17 cellular contexts compared by ENCODE assay signal in the genomic region with DNA sequence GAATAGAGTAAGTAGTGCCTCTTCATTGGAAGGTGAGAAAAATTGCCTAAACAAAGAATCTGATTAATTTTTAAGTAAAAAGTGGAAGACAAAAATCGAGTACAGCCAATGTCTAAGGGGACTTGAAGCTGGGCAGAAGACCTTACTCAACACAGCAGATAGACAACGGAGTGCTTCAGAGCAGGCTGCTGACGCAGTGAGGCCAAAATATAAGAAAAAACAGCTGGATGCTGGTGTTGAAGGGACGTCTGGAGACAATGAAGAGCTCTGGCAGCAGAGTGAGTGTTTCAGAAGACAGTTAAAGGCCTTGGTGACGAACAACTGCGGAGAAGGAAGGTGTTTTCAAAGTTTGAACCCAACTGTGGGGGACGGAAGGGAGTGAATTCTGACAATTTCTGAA.
"Had no signal": no experiment of that assay in that cellular context is flagged by ENCODE, and none has a peak within 500 bp of the region (broad histone marks: within the 10 kb centered on the region; RNA-seq: fewer than 3 reads in every experiment).

No MANE protein-coding gene starts in this region.

- ATAC-seq: activated CD4-positive, CD25-positive, alpha-beta regulatory T cell treated with anti-CD3 and anti-CD28 coated beads, Interleukin-2, amount 50 U/mL, for 24 hours; foreskin keratinocyte; stimulated activated naive B cell treated with anti-CD40 and anti-IgM and Interleukin-4, amounts not matched to agents 10 μg/mL and 1 μg/mL and 100 μg/mL, for 72 hours had no signal

- DNase-seq: activated CD4-positive, alpha-beta T cell treated with anti-CD3 and anti-CD28 coated beads, Interleukin-2, amount 50 U/mL, for 1 hour; activated CD8-positive, alpha-beta memory T cell treated with anti-CD3 and anti-CD28 coated beads for 24 hours; activated naive CD4-positive, alpha-beta T cell treated with anti-CD3 and anti-CD28 coated beads for 36 hours; colonic mucosa; effector CD4-positive, alpha-beta T cell; foreskin keratinocyte; kidney glomerular epithelial cell; midbrain; stimulated activated CD4-positive, alpha-beta T cell treated with anti-CD3 and anti-CD28 coated beads, Interleukin-15, amount 100 ng/mL, for 24 hours; stimulated activated CD4-positive, alpha-beta T cell treated with anti-CD3 and anti-CD28 coated beads, Interleukin-4, amount 100 ng/mL, for 1 hour; stimulated activated naive B cell treated with anti-CD40 and anti-IgM and Interleukin-4, amounts not matched to agents 10 μg/mL and 1 μg/mL and 100 μg/mL, for 72 hours; T-helper 9 cell; transverse colon had no signal

- H3K27me3 Mint-ChIP-seq: stimulated activated naive B cell treated with anti-CD40 and anti-IgM and Interleukin-4, amounts not matched to agents 10 μg/mL and 1 μg/mL and 100 μg/mL, for 72 hours had no signal

- H3K4me3 Mint-ChIP-seq: activated naive CD4-positive, alpha-beta T cell treated with anti-CD3 and anti-CD28 coated beads for 36 hours; stimulated activated naive B cell treated with anti-CD40 and anti-IgM and Interleukin-4, amounts not matched to agents 10 μg/mL and 1 μg/mL and 100 μg/mL, for 72 hours had no signal

- H3K4me1 ChIP-seq: colonic mucosa, foreskin keratinocyte, parathyroid adenoma, transverse colon had no signal

- H3K9me3 ChIP-seq: colonic mucosa, transverse colon had no signal

- H3K9me3 Mint-ChIP-seq: activated naive CD4-positive, alpha-beta T cell treated with anti-CD3 and anti-CD28 coated beads for 36 hours; stimulated activated naive B cell treated with anti-CD40 and anti-IgM and Interleukin-4, amounts not matched to agents 10 μg/mL and 1 μg/mL and 100 μg/mL, for 72 hours had no signal

- H3K27ac ChIP-seq: colonic mucosa, foreskin keratinocyte, parathyroid adenoma, skin epidermis, transverse colon had no signal

- H3K4me1 Mint-ChIP-seq: stimulated activated naive B cell treated with anti-CD40 and anti-IgM and Interleukin-4, amounts not matched to agents 10 μg/mL and 1 μg/mL and 100 μg/mL, for 72 hours had no signal

- H3K27ac Mint-ChIP-seq: activated naive CD4-positive, alpha-beta T cell treated with anti-CD3 and anti-CD28 coated beads for 36 hours; stimulated activated naive B cell treated with anti-CD40 and anti-IgM and Interleukin-4, amounts not matched to agents 10 μg/mL and 1 μg/mL and 100 μg/mL, for 72 hours had no signal

- H3K4me3 ChIP-seq: colonic mucosa, lung, skin epidermis, transverse colon had no signal

- H3K27me3 ChIP-seq: colonic mucosa, foreskin keratinocyte, transverse colon had no signal
